In the genomic region with DNA sequence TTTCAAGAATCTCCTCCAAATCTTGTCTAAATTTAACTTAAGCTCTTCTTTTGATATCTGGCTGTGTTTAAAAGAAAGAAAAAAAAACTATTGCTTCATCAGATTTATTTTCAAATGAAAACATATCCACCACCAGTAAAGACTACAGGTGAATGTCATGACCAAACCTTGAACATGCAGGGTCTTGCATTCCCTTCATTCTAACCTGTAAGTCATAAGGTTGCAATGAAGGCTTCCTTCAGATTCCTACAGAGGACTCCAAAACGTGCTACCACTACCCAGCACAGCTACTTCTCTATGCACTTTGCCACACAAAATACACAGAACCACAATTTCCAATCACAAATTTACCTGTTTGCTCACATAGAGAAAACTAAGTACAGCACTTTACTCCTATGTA, we compare ENCODE assay signal across 30 cellular contexts.
"Had no signal": no experiment of that assay in that cellular context is flagged by ENCODE, and none has a peak within 500 bp of the region (broad histone marks: within the 10 kb centered on the region; RNA-seq: fewer than 3 reads in every experiment).

No MANE protein-coding gene starts in this region.

- H3K4me1 ChIP-seq: colonic mucosa had no signal

- H3K9me3 ChIP-seq: colonic mucosa, esophagus muscularis mucosa, gastroesophageal sphincter had no signal

- ATAC-seq: activated CD4-positive, CD25-positive, alpha-beta regulatory T cell treated with anti-CD3 and anti-CD28 coated beads, Interleukin-2, amount 50 U/mL, for 24 hours; activated CD8-positive, alpha-beta T cell treated with anti-CD3 and anti-CD28 coated beads for 36 hours; activated T-cell treated with anti-CD3 and anti-CD28 coated beads, Interleukin-2, amount 50 U/mL, for 4 hours; activated T-helper 17 cell treated with anti-CD3 and anti-CD28 coated beads, Interleukin-2, amount 50 U/mL, for 72 hours; gastroesophageal sphincter; T-helper 17 cell had no signal

- H3K27me3 ChIP-seq: brain microvascular endothelial cell, cardiac muscle cell, colonic mucosa, esophagus muscularis mucosa, gastroesophageal sphincter had no signal

- H3K36me3 ChIP-seq: brain microvascular endothelial cell, colonic mucosa, WERI-Rb-1 had no signal

- H3K27ac ChIP-seq: brain microvascular endothelial cell, cardiac muscle cell, esophagus muscularis mucosa, gastroesophageal sphincter, WERI-Rb-1 had no signal

- H3K4me3 ChIP-seq: cardiac muscle cell, colonic mucosa, esophagus muscularis mucosa, gastroesophageal sphincter had no signal

- DNase-seq: activated B cell treated with CpG ODN at 0.5 μM for 24 hours; activated CD4-positive, alpha-beta T cell treated with anti-CD3 and anti-CD28 coated beads for 48 hours; activated CD4-positive, alpha-beta T cell treated with anti-CD3 and anti-CD28 coated beads, Interleukin-2, amount 50 U/mL, for 1 hour; activated CD4-positive, alpha-beta T cell treated with anti-CD3 and anti-CD28 coated beads, Interleukin-2, amount 50 U/mL, for 48 hours; activated CD8-positive, alpha-beta memory T cell treated with anti-CD3 and anti-CD28 coated beads for 24 hours; activated CD8-positive, alpha-beta T cell treated with anti-CD3 and anti-CD28 coated beads for 36 hours; activated effector memory CD4-positive, alpha-beta T cell treated with Interleukin-2 at 50 U/mL for 16 hours; activated gamma-delta T cell treated with Interleukin-2 at 50 U/mL for 16 hours; activated naive CD4-positive, alpha-beta T cell treated with anti-CD3 and anti-CD28 coated beads, Interleukin-2, amount 50 U/mL, for 16 hours; activated naive CD4-positive, alpha-beta T cell treated with Interleukin-2 at 50 U/mL for 16 hours; activated T-cell treated with anti-CD3 and anti-CD28 coated beads, Interleukin-2, amount 50 U/mL, for 4 hours; amniotic stem cell; anterior cingulate cortex; brain microvascular endothelial cell; central memory CD4-positive, alpha-beta T cell; cerebellar nuclear complex; colonic mucosa; effector CD8-positive, alpha-beta T cell; foreskin melanocyte; T-helper 1 cell; T-helper 17 cell; T1000; WERI-Rb-1 had no signal

- FAIRE-seq: astrocyte, endothelial cell of umbilical vein had no signal
